1 cellular context compared by ENCODE assay signal in genomic region chr5:139691275-139691629, GRCh38.
TF ChIP-seq lines count a peak whose summit lies in the region.

No MANE protein-coding gene starts in this region.

TF ChIP-seq in HepG2, 621 proteins besides CTCF, POLR2A, EP300 and RAD21:
- TF ChIP-seq SRSF4 (IDR thresholded peaks at IDR 0.05; ENCODE audit: low read depth, low read length, poor library complexity, severe bottlenecking) (no peak), ZNF263 (CRISPR knock-in tag; IDR thresholded peaks at IDR 0.05) (peak; percentile 85)
